In genomic region chr10:13795653-13796555, GRCh38 we compare ENCODE assay signal across 11 cellular contexts.
DNase-seq lines count a peak whose midpoint lies in the region; ATAC-seq and TF ChIP-seq lines count a peak whose summit lies in the region.
"Had no signal": no experiment of that assay in that cellular context is flagged by ENCODE, and none has a peak within 500 bp of the region (broad histone marks: within the 10 kb centered on the region; RNA-seq: fewer than 3 reads in every experiment).

No MANE protein-coding gene starts in this region.

- H3K9me3 Mint-ChIP-seq in activated naive CD8-positive, alpha-beta T cell (ENCODE audit: low read depth) = no peaks in the 10 kb centered on the region
- no peaks in the 10 kb centered on the region for H3K9me3 Mint-ChIP-seq in activated naive CD8-positive, alpha-beta T cell treated with anti-CD3 and anti-CD28 coated beads, Interleukin-2, amount 50 U/mL, for 24 hours
- H3K9me3 Mint-ChIP-seq in activated CD8-positive, alpha-beta T cell treated with anti-CD3 and anti-CD28 coated beads for 36 hours = no peaks in the 10 kb centered on the region
- no peaks in the 10 kb centered on the region for H3K9me3 Mint-ChIP-seq in natural killer cell treated with Interleukin-12 subunit alpha and Interleukin-12 subunit beta and Interleukin-15 and Interleukin-18, amount 100 ng/mL, for 72 hours

- H3K36me3 Mint-ChIP-seq in activated naive CD8-positive, alpha-beta T cell = no peaks in the 10 kb centered on the region
- no peaks in the 10 kb centered on the region for H3K36me3 Mint-ChIP-seq in activated naive CD8-positive, alpha-beta T cell treated with anti-CD3 and anti-CD28 coated beads, Interleukin-2, amount 50 U/mL, for 24 hours (ENCODE audit: low read depth)
- H3K36me3 Mint-ChIP-seq in activated CD8-positive, alpha-beta T cell treated with anti-CD3 and anti-CD28 coated beads for 36 hours (ENCODE audit: low read depth) = no peaks in the 10 kb centered on the region
- H3K36me3 Mint-ChIP-seq in natural killer cell treated with Interleukin-12 subunit alpha and Interleukin-12 subunit beta and Interleukin-15 and Interleukin-18, amount 100 ng/mL, for 72 hours = no peaks in the 10 kb centered on the region

- CTCF ChIA-PET in activated CD8-positive, alpha-beta T cell treated with anti-CD3 and anti-CD28 coated beads for 36 hours (lab: Charles Lee) = interaction anchor here (1.4 kb wide), 2 partner anchors 7 to 136 kb away, joined by 3 to 4 read pairs; no protein-coding TSS in a partner anchor

- peaks cover 41% of the 10 kb centered on the region for H3K4me1 Mint-ChIP-seq in activated naive CD8-positive, alpha-beta T cell (ENCODE audit: low read depth)
- H3K4me1 Mint-ChIP-seq in activated naive CD8-positive, alpha-beta T cell treated with anti-CD3 and anti-CD28 coated beads, Interleukin-2, amount 50 U/mL, for 24 hours = peaks cover 22% of the 10 kb centered on the region
- H3K4me1 Mint-ChIP-seq in activated CD8-positive, alpha-beta T cell treated with anti-CD3 and anti-CD28 coated beads for 36 hours (ENCODE audit: low read depth) = peaks cover 29% of the 10 kb centered on the region
- H3K4me1 Mint-ChIP-seq in natural killer cell treated with Interleukin-12 subunit alpha and Interleukin-12 subunit beta and Interleukin-15 and Interleukin-18, amount 100 ng/mL, for 72 hours (ENCODE audit: low read depth in 2 of 2) = peaks cover 21 to 24% of the 10 kb centered on the region in 2 donors

- H3K4me3 Mint-ChIP-seq in activated naive CD8-positive, alpha-beta T cell = peak overlapping the region; percentile 63
- no peak overlapping the region for H3K4me3 Mint-ChIP-seq in activated naive CD8-positive, alpha-beta T cell treated with anti-CD3 and anti-CD28 coated beads, Interleukin-2, amount 50 U/mL, for 24 hours
- H3K4me3 Mint-ChIP-seq in activated CD8-positive, alpha-beta T cell treated with anti-CD3 and anti-CD28 coated beads for 36 hours = no peak overlapping the region
- H3K4me3 Mint-ChIP-seq in natural killer cell treated with Interleukin-12 subunit alpha and Interleukin-12 subunit beta and Interleukin-15 and Interleukin-18, amount 100 ng/mL, for 72 hours = peak overlapping the region; percentile 58

- POLR2A ChIA-PET in activated CD8-positive, alpha-beta T cell treated with anti-CD3 and anti-CD28 coated beads for 36 hours (lab: Charles Lee) = no interaction called here

- no peak for DNase-seq in activated naive CD8-positive, alpha-beta T cell treated with anti-CD3 and anti-CD28 coated beads, Interleukin-2, amount 50 U/mL, for 24 hours
- DNase-seq in activated CD8-positive, alpha-beta T cell treated with anti-CD3 and anti-CD28 coated beads for 36 hours = peak; percentile 25
- DNase-seq in natural killer cell treated with Interleukin-12 subunit alpha and Interleukin-12 subunit beta and Interleukin-15 and Interleukin-18, amount 100 ng/mL, for 72 hours (ENCODE audit: low spot score) = no peak
- no peak for DNase-seq in D341Med (ENCODE audit: low spot score)
- no peak for DNase-seq in activated CD8-positive, alpha-beta memory T cell treated with anti-CD3 and anti-CD28 coated beads, Interleukin-2, amount 50 U/mL, for 4 hours
- DNase-seq: PC-3; stimulated activated CD4-positive, alpha-beta T cell treated with anti-CD3 and anti-CD28 coated beads, Interleukin-4, amount 100 ng/mL, for 4 hours; stimulated activated naive CD4-positive, alpha-beta T cell treated with Interleukin-2 at 50 U/mL for 16 hours had no signal

- H3K27me3 Mint-ChIP-seq in activated naive CD8-positive, alpha-beta T cell = no peaks in the 10 kb centered on the region
- no peaks in the 10 kb centered on the region for H3K27me3 Mint-ChIP-seq in activated naive CD8-positive, alpha-beta T cell treated with anti-CD3 and anti-CD28 coated beads, Interleukin-2, amount 50 U/mL, for 24 hours
- no peaks in the 10 kb centered on the region for H3K27me3 Mint-ChIP-seq in activated CD8-positive, alpha-beta T cell treated with anti-CD3 and anti-CD28 coated beads for 36 hours
- no peaks in the 10 kb centered on the region for H3K27me3 Mint-ChIP-seq in natural killer cell treated with Interleukin-12 subunit alpha and Interleukin-12 subunit beta and Interleukin-15 and Interleukin-18, amount 100 ng/mL, for 72 hours

- ATAC-seq in activated naive CD8-positive, alpha-beta T cell treated with anti-CD3 and anti-CD28 coated beads, Interleukin-2, amount 50 U/mL, for 24 hours = no peak
- ATAC-seq in HG03066 (IDR thresholded peaks at IDR 0.05; ENCODE audit: low read depth, unreplicated experiment) = peak; percentile 61
- peak; percentile 53 for ATAC-seq in activated CD8-positive, alpha-beta T cell treated with anti-CD3 and anti-CD28 coated beads for 36 hours
- ATAC-seq in natural killer cell treated with Interleukin-12 subunit alpha and Interleukin-12 subunit beta and Interleukin-15 and Interleukin-18, amount 100 ng/mL, for 72 hours = no peak
- no peak for ATAC-seq in GM21367 (IDR thresholded peaks at IDR 0.05; ENCODE audit: unreplicated experiment)
- ATAC-seq: PC-3 had no signal

- intact Hi-C loops in activated CD8-positive, alpha-beta T cell treated with anti-CD3 and anti-CD28 coated beads for 36 hours (cut with micrococcal nuclease) = no loop called here

- TF ChIP-seq CTCF in activated CD8-positive, alpha-beta T cell treated with anti-CD3 and anti-CD28 coated beads for 36 hours (IDR thresholded peaks at IDR 0.05) = no peak

- peak overlapping the region; percentile 19 for H3K27ac Mint-ChIP-seq in activated naive CD8-positive, alpha-beta T cell
- no peak overlapping the region for H3K27ac Mint-ChIP-seq in activated naive CD8-positive, alpha-beta T cell treated with anti-CD3 and anti-CD28 coated beads, Interleukin-2, amount 50 U/mL, for 24 hours
- H3K27ac Mint-ChIP-seq in activated CD8-positive, alpha-beta T cell treated with anti-CD3 and anti-CD28 coated beads for 36 hours = no peak overlapping the region
- H3K27ac Mint-ChIP-seq in natural killer cell treated with Interleukin-12 subunit alpha and Interleukin-12 subunit beta and Interleukin-15 and Interleukin-18, amount 100 ng/mL, for 72 hours = no peak overlapping the region

Comparison
In these comparisons a context has a peak if more than half of its experiments do, and no peak if none do; other contexts are left out.
1. H3K4me3 Mint-ChIP-seq: peak in activated naive CD8-positive, alpha-beta T cell (single experiment) and natural killer cell treated with Interleukin-12 subunit alpha and Interleukin-12 subunit beta and Interleukin-15 and Interleukin-18, amount 100 ng/mL, for 72 hours (single experiment); none in activated naive CD8-positive, alpha-beta T cell treated with anti-CD3 and anti-CD28 coated beads, Interleukin-2, amount 50 U/mL, for 24 hours (single experiment) and activated CD8-positive, alpha-beta T cell treated with anti-CD3 and anti-CD28 coated beads for 36 hours (single experiment).
2. ATAC-seq: peak in HG03066 (single experiment) and activated CD8-positive, alpha-beta T cell treated with anti-CD3 and anti-CD28 coated beads for 36 hours (single experiment); none in activated naive CD8-positive, alpha-beta T cell treated with anti-CD3 and anti-CD28 coated beads, Interleukin-2, amount 50 U/mL, for 24 hours (single experiment), natural killer cell treated with Interleukin-12 subunit alpha and Interleukin-12 subunit beta and Interleukin-15 and Interleukin-18, amount 100 ng/mL, for 72 hours (0 of 2) and GM21367 (single experiment).